ENCODE assay signal across 1 cellular context in genomic region chr14:23609411-23610089, GRCh38. TPM values are rescaled to one million over a fixed set of nuclear protein-coding genes. Genes with fewer than 3 reads are reported as not detected.
"Had no signal": no experiment of that assay in that cellular context is flagged by ENCODE, and none has a peak within 500 bp of the region (broad histone marks: within the 10 kb centered on the region; RNA-seq: fewer than 3 reads in every experiment).

No MANE protein-coding gene starts in this region.

RNA-seq across cellular contexts. Expression of gene DHRS2, which starts 26.6 kb away (rescaled TPM):
- total RNA-seq: temporal lobe had no signal
